15 cellular contexts compared by ENCODE assay signal in the genomic region with DNA sequence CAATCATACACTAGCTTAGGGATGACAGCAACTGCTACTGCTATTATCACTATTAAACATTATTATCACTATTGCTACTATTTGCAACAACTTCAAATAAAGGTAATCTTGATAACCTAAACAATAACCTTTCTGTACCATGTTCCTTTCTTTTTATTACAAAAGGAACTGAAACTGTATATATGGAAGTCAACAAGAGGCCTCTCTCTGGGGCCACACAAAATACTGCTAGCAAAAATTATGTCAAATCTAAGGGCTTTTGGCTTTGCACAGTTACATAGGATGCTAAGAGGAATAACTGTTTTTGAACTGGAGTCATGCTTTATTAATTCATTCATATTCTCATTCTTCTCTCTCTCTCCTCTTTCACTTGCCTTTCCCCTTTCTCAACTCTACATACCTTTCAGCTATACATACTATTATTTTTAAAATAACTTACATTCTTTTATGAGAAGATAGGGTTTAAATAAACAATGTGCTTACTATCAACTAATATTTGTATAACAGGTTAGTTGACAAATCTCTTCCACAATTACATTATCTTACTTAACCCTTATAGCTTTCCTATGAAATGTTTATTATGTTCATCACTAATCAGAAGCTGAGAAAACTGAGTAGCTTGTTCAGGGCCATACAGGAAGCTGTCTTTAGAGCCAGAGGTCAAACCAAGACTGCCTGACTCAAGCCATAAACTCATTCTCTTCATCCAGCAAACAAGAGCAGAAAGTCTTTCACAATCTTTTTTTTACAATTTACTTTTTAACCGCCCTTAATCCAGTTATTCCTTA. TPM values are rescaled to one million over a fixed set of nuclear protein-coding genes. Genes with fewer than 3 reads are reported as not detected.
DNase-seq lines count a peak whose midpoint lies in the region; ATAC-seq and TF ChIP-seq lines count a peak whose summit lies in the region.
"Had no signal": no experiment of that assay in that cellular context is flagged by ENCODE, and none has a peak within 500 bp of the region (broad histone marks: within the 10 kb centered on the region; RNA-seq: fewer than 3 reads in every experiment).

No MANE protein-coding gene starts in this region.

- TF ChIP-seq CTCF in CD14-positive monocyte (IDR thresholded peaks at IDR 0.05), result no peak
- no peak for TF ChIP-seq CTCF in coronary artery (IDR thresholded peaks at IDR 0.05)

- POLR2A ChIA-PET in activated CD8-positive, alpha-beta T cell treated with anti-CD3 and anti-CD28 coated beads, Interleukin-2, amount 10 ng/mL, durations not matched to agents 7 days and 5 days (lab: Charles Lee), result no interaction called here

- peaks cover 6 to 16% of the 10 kb centered on the region in 2 donors for H3K36me3 Mint-ChIP-seq in CD14-positive monocyte
- peaks cover 8% of the 10 kb centered on the region for H3K36me3 Mint-ChIP-seq in activated CD8-positive, alpha-beta T cell treated with anti-CD3 and anti-CD28 coated beads, Interleukin-2, amount 10 ng/mL, durations not matched to agents 7 days and 5 days (ENCODE audit: low read depth)

- H3K4me1 Mint-ChIP-seq in CD14-positive monocyte, result peaks cover 42% of the 10 kb centered on the region
- peaks cover 2% of the 10 kb centered on the region for H3K4me1 Mint-ChIP-seq in activated CD8-positive, alpha-beta T cell treated with anti-CD3 and anti-CD28 coated beads, Interleukin-2, amount 10 ng/mL, durations not matched to agents 7 days and 5 days (ENCODE audit: low read depth)

- H3K9me3 Mint-ChIP-seq in CD14-positive monocyte, result peaks cover 0 to 2% (median 0%) of the 10 kb centered on the region in 7 donors
- no peaks in the 10 kb centered on the region for H3K9me3 Mint-ChIP-seq in activated CD8-positive, alpha-beta T cell treated with anti-CD3 and anti-CD28 coated beads, Interleukin-2, amount 10 ng/mL, durations not matched to agents 7 days and 5 days (ENCODE audit: insufficient read depth)

- intact Hi-C loops in CD14-positive monocyte (cut with micrococcal nuclease), result no loop called here

- CTCF ChIA-PET in activated CD8-positive, alpha-beta T cell treated with anti-CD3 and anti-CD28 coated beads, Interleukin-2, amount 10 ng/mL, durations not matched to agents 7 days and 5 days (lab: Charles Lee), result no interaction called here

- DNase-seq in CD14-positive monocyte (ENCODE audit: low spot score) (no peak), HuH-7 (ENCODE audit: low spot score) (peak; percentile 17), amniotic epithelial cell (ENCODE audit: low read depth) (peak; percentile 91), kidney tubule cell (ENCODE audit: low spot score) (peak; percentile 22), NCI-H2171 treated with DMSO at 0.1 percent for 48 hours (lab: John Stamatoyannopoulos, UW) (no peak), coronary artery (ENCODE audit: low spot score) (no peak)
- DNase-seq in activated CD8-positive, alpha-beta T cell treated with anti-CD3 and anti-CD28 coated beads, Interleukin-2, amount 10 ng/mL, durations not matched to agents 7 days and 5 days, result no peak
- DNase-seq: activated CD8-positive, alpha-beta memory T cell treated with anti-CD3 and anti-CD28 coated beads, Interleukin-2, amount 50 U/mL, for 4 hours; left lung; NCI-H146; stimulated activated CD4-positive, alpha-beta T cell treated with anti-CD3 and anti-CD28 coated beads, Interleukin-4, amount 100 ng/mL, for 24 hours; T-helper 2 cell had no signal

- H3K4me3 Mint-ChIP-seq in CD14-positive monocyte, result no peak overlapping the region
- H3K4me3 Mint-ChIP-seq in activated CD8-positive, alpha-beta T cell treated with anti-CD3 and anti-CD28 coated beads, Interleukin-2, amount 10 ng/mL, durations not matched to agents 7 days and 5 days, result no peak overlapping the region

- no peak overlapping the region for H3K4me3 ChIP-seq in coronary artery
- H3K4me3 ChIP-seq: BLaER1, left lung had no signal

- H3K27ac Mint-ChIP-seq in CD14-positive monocyte, result peak overlapping the region; percentile 68 to 90 (median 84)
- no peak overlapping the region for H3K27ac Mint-ChIP-seq in activated CD8-positive, alpha-beta T cell treated with anti-CD3 and anti-CD28 coated beads, Interleukin-2, amount 10 ng/mL, durations not matched to agents 7 days and 5 days

- no peak for ATAC-seq in GM19467 (IDR thresholded peaks at IDR 0.05; ENCODE audit: unreplicated experiment)
- no peak for ATAC-seq in activated CD8-positive, alpha-beta T cell treated with anti-CD3 and anti-CD28 coated beads, Interleukin-2, amount 10 ng/mL, durations not matched to agents 7 days and 5 days
- ATAC-seq: foreskin keratinocyte, left lung had no signal

- H3K27ac ChIP-seq in coronary artery, result no peak overlapping the region
- H3K27ac ChIP-seq: BLaER1, foreskin keratinocyte, left lung had no signal

- H3K27me3 Mint-ChIP-seq in CD14-positive monocyte (ENCODE audit: low read depth in 3 of 3), result no peaks in the 10 kb centered on the region
- H3K27me3 Mint-ChIP-seq in activated CD8-positive, alpha-beta T cell treated with anti-CD3 and anti-CD28 coated beads, Interleukin-2, amount 10 ng/mL, durations not matched to agents 7 days and 5 days (ENCODE audit: low read depth), result no peaks in the 10 kb centered on the region

RNA-seq across cellular contexts. Expression of gene SPTSSA, which starts 25.7 kb away (rescaled TPM):
- polyA plus RNA-seq in CD14-positive monocyte, result 10 to 100 TPM; 70.6 to 85.7 TPM
- total RNA-seq in activated CD8-positive, alpha-beta T cell treated with anti-CD3 and anti-CD28 coated beads, Interleukin-2, amount 10 ng/mL, durations not matched to agents 7 days and 5 days, result 10 to 100 TPM; 13.1 to 14.8 TPM

Comparison
In these comparisons a context has a peak if more than half of its experiments do, and no peak if none do; other contexts are left out.
1. DNase-seq: peak in HuH-7 (single experiment), amniotic epithelial cell (single experiment) and kidney tubule cell (single experiment); none in CD14-positive monocyte (single experiment), NCI-H2171 treated with DMSO at 0.1 percent for 48 hours (single experiment), activated CD8-positive, alpha-beta T cell treated with anti-CD3 and anti-CD28 coated beads, Interleukin-2, amount 10 ng/mL, durations not matched to agents 7 days and 5 days (single experiment) and coronary artery (single experiment).